ENCODE assay signal across 8 cellular contexts in genomic region chr1:37481289-37482003, GRCh38. TPM values are rescaled to one million over a fixed set of nuclear protein-coding genes. Genes with fewer than 3 reads are reported as not detected.
DNase-seq lines count a peak whose midpoint lies in the region; ATAC-seq and TF ChIP-seq lines count a peak whose summit lies in the region.

No MANE protein-coding gene starts in this region.

- ATAC-seq in right lobe of liver: no peak
- ATAC-seq in thoracic aorta (ENCODE audit: insufficient number of reproducible peaks, low FRiP score, low read depth): no peak
- ATAC-seq in HG03135 (IDR thresholded peaks at IDR 0.05; ENCODE audit: unreplicated experiment): no peak

- DNase-seq in activated CD4-positive, alpha-beta T cell treated with anti-CD3 and anti-CD28 coated beads for 4 hours: peak; percentile 15 to 21
- DNase-seq in activated CD4-positive, alpha-beta T cell treated with anti-CD3 and anti-CD28 coated beads for 1 hour: no peak
- peak; percentile 66 to 70 for DNase-seq in activated T-cell treated with anti-CD3 and anti-CD28 coated beads, Interleukin-2, amount 50 U/mL, for 48 hours
- DNase-seq in right lobe of liver: no peak
- no peak for DNase-seq in thoracic aorta (ENCODE audit: low spot score)
- no peak for DNase-seq in GM03348 (ENCODE audit: low spot score)
- no peak for DNase-seq in H4 (ENCODE audit: low spot score)

- H3K4me3 ChIP-seq in right lobe of liver: no peak overlapping the region
- no peak overlapping the region for H3K4me3 ChIP-seq in thoracic aorta

- WGBS in right lobe of liver (ENCODE audit: insufficient coverage, low coverage, low lambda C conversion rate, missing lambda C conversion rate): 31% methylated on average over 3 of the region's 26 CpGs

- H3K4me1 ChIP-seq in right lobe of liver (peaks cover 0 to 59% (median 17%) of the 10 kb centered on the region in 4 donors), thoracic aorta (ENCODE audit: control insufficient read depth in 1 of 2, low read depth in 2 of 2) (peaks cover 51 to 75% of the 10 kb centered on the region in 2 donors)

- H3K27ac ChIP-seq in right lobe of liver: peak overlapping the region in 1 of 3 donors; percentile 98
- peak overlapping the region; percentile 18 to 98 for H3K27ac ChIP-seq in thoracic aorta

- H3K36me3 ChIP-seq in right lobe of liver (peaks cover 23 to 48% (median 31%) of the 10 kb centered on the region in 4 donors), thoracic aorta (peaks cover 39% of the 10 kb centered on the region)

- TF ChIP-seq POLR2A in right lobe of liver (IDR thresholded peaks at IDR 0.05): peak; percentile 13

- H3K9me3 ChIP-seq in right lobe of liver (no peaks in the 10 kb centered on the region), thoracic aorta (no peaks in the 10 kb centered on the region)

- H3K27me3 ChIP-seq in right lobe of liver: no peaks in the 10 kb centered on the region
- H3K27me3 ChIP-seq in thoracic aorta (replicated peaks; ENCODE audit: insufficient read depth): no peaks in the 10 kb centered on the region

- intact Hi-C loops in right lobe of liver (cut with DNase I): loop anchor here in 1 of 2 donors (10.0 kb wide), 1 partner anchor 193 kb away; no protein-coding TSS in a partner anchor

- TF ChIP-seq CTCF in right lobe of liver (IDR thresholded peaks at IDR 0.05): no peak
- no peak for TF ChIP-seq CTCF in thoracic aorta (IDR thresholded peaks at IDR 0.05)

RNA-seq across cellular contexts. Expression of gene ZC3H12A, which starts 7.1 kb away (rescaled TPM):
- 10 to 100 TPM in 3 of 6 experiments, 1 to 10 TPM in 3; 2.7 to 21.9 (median 8.3) TPM for total RNA-seq in right lobe of liver
- total RNA-seq in thoracic aorta: 10 to 100 TPM; 22.1 to 32.4 TPM
- total RNA-seq in H4 (2014; rRNA removed; shearing (Covaris generic)): 2.9 TPM in 2 replicates

RNA-seq across cellular contexts. Expression of gene MEAF6, which starts 33.1 kb away (rescaled TPM):
- total RNA-seq in right lobe of liver (10 to 100 TPM; 12.9 to 55.9 (median 32.8) TPM), thoracic aorta (10 to 100 TPM; 43.9 to 68.8 TPM)
- 113 and 172 TPM in 2 replicates for total RNA-seq in H4 (2014; rRNA removed; shearing (Covaris generic))

Comparison
In these comparisons a context has a peak if more than half of its experiments do, and no peak if none do; other contexts are left out.
1. DNase-seq: peak in activated CD4-positive, alpha-beta T cell treated with anti-CD3 and anti-CD28 coated beads for 4 hours (2 of 2) and activated T-cell treated with anti-CD3 and anti-CD28 coated beads, Interleukin-2, amount 50 U/mL, for 48 hours (2 of 2); none in activated CD4-positive, alpha-beta T cell treated with anti-CD3 and anti-CD28 coated beads for 1 hour (single experiment), right lobe of liver (0 of 3), thoracic aorta (single experiment), GM03348 (single experiment) and H4 (single experiment).